Comparison of ENCODE assay signal across 1 cellular context in genomic region chr2:29110916-29111315, GRCh38.
TF ChIP-seq lines count a peak whose summit lies in the region.

No MANE protein-coding gene starts in this region.

TF ChIP-seq in GM12878, 131 proteins besides CTCF, POLR2A, EP300 and RAD21 (continued from another document and continues in another):
- TF ChIP-seq, protein P1, sequence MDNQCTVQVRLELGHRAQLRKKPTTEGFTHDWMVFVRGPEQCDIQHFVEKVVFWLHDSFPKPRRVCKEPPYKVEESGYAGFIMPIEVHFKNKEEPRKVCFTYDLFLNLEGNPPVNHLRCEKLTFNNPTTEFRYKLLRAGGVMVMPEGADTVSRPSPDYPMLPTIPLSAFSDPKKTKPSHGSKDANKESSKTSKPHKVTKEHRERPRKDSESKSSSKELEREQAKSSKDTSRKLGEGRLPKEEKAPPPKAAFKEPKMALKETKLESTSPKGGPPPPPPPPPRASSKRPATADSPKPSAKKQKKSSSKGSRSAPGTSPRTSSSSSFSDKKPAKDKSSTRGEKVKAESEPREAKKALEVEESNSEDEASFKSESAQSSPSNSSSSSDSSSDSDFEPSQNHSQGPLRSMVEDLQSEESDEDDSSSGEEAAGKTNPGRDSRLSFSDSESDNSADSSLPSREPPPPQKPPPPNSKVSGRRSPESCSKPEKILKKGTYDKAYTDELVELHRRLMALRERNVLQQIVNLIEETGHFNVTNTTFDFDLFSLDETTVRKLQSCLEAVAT (IDR thresholded peaks at IDR 0.05): no peak
- TF ChIP-seq MTA3 (IDR thresholded peaks at IDR 0.05; ENCODE audit: borderline replicate concordance, low read length) (no peak), CHD1 (IDR thresholded peaks at IDR 0.05; ENCODE audit: low read depth, low read length) (no peak), WRNIP1 (IDR thresholded peaks at IDR 0.05; ENCODE audit: borderline replicate concordance, low read depth, low read length) (0 out of 2 replicates have a peak, but pooled peaks have one; percentile 44), ZZZ3 (IDR thresholded peaks at IDR 0.05; ENCODE audit: control insufficient read depth, insufficient read length, low read depth) (no peak), DPF2 (IDR thresholded peaks at IDR 0.05) (no peak), ESRRA (IDR thresholded peaks at IDR 0.05; ENCODE audit: low read length) (no peak), SREBF2 (IDR thresholded peaks at IDR 0.05; ENCODE audit: low read length) (no peak), JUNB (IDR thresholded peaks at IDR 0.05) (peak; percentile 81), BRCA1 (IDR thresholded peaks at IDR 0.05; ENCODE audit: low read depth, low read length) (no peak), IRF4 (IDR thresholded peaks at IDR 0.05; ENCODE audit: low read depth, low read length) (peak; percentile 42; the same call in 1 of the 2 replicates), RB1 (IDR thresholded peaks at IDR 0.05; ENCODE audit: borderline replicate concordance) (no peak), ZNF207 (IDR thresholded peaks at IDR 0.05; ENCODE audit: borderline replicate concordance) (no peak), PKNOX1 (IDR thresholded peaks at IDR 0.05) (no peak), ZBTB4 (CRISPR knock-in tag; IDR thresholded peaks at IDR 0.05) (no peak), MYC (IDR thresholded peaks at IDR 0.05; ENCODE audit: insufficient read depth, insufficient read length, insufficient replicate concordance, low read length, severe bottlenecking) (no peak), RCOR1 (conservative IDR thresholded peaks at IDR 0.05; ENCODE audit: low read depth, low read length) (no peak), EED (IDR thresholded peaks at IDR 0.05; ENCODE audit: low read depth) (peak; percentile 50; the same call in 1 of the 2 replicates), NFYA (IDR thresholded peaks at IDR 0.05; ENCODE audit: borderline replicate concordance, low read depth, low read length) (no peak), CBX5 (IDR thresholded peaks at IDR 0.05; ENCODE audit: low read depth) (no peak), NR2C1 (IDR thresholded peaks at IDR 0.05) (no peak), POLR2AphosphoS5 (IDR thresholded peaks at IDR 0.05; ENCODE audit: low read length) (no peak), ZBTB11 (CRISPR knock-in tag; IDR thresholded peaks at IDR 0.05) (no peak), SP1 (IDR thresholded peaks at IDR 0.05; ENCODE audit: low read depth, low read length) (no peak), RUNX3 (IDR thresholded peaks at IDR 0.05; ENCODE audit: low read length) (no peak), RELA (IDR thresholded peaks at IDR 0.05; ENCODE audit: borderline replicate concordance, partially characterized antibody) (no peak), ZBTB33 (IDR thresholded peaks at IDR 0.05) (no peak), PAX5 (IDR thresholded peaks at IDR 0.05; ENCODE audit: borderline replicate concordance, low read depth, low read length) (no peak), ZNF384 (IDR thresholded peaks at IDR 0.05; ENCODE audit: borderline replicate concordance, low read depth, low read length) (peak; percentile 59), SMAD1 (IDR thresholded peaks at IDR 0.05; ENCODE audit: low read depth, partially characterized antibody) (no peak), GABPA (IDR thresholded peaks at IDR 0.05; ENCODE audit: low read depth) (no peak), HCFC1 (IDR thresholded peaks at IDR 0.05; ENCODE audit: low read length) (no peak), LARP7 (IDR thresholded peaks at IDR 0.05) (no peak), E4F1 (IDR thresholded peaks at IDR 0.05; ENCODE audit: borderline replicate concordance, partially characterized antibody) (no peak)
- TF ChIP-seq, protein P2, sequence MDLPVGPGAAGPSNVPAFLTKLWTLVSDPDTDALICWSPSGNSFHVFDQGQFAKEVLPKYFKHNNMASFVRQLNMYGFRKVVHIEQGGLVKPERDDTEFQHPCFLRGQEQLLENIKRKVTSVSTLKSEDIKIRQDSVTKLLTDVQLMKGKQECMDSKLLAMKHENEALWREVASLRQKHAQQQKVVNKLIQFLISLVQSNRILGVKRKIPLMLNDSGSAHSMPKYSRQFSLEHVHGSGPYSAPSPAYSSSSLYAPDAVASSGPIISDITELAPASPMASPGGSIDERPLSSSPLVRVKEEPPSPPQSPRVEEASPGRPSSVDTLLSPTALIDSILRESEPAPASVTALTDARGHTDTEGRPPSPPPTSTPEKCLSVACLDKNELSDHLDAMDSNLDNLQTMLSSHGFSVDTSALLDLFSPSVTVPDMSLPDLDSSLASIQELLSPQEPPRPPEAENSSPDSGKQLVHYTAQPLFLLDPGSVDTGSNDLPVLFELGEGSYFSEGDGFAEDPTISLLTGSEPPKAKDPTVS (IDR thresholded peaks at IDR 0.05; ENCODE audit: low read depth, low read length): no peak
- TF ChIP-seq, protein P3, sequence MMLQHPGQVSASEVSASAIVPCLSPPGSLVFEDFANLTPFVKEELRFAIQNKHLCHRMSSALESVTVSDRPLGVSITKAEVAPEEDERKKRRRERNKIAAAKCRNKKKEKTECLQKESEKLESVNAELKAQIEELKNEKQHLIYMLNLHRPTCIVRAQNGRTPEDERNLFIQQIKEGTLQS (IDR thresholded peaks at IDR 0.05; ENCODE audit: borderline replicate concordance, extremely low read depth, low read depth, low read length): no peak
- TF ChIP-seq, protein P4, sequence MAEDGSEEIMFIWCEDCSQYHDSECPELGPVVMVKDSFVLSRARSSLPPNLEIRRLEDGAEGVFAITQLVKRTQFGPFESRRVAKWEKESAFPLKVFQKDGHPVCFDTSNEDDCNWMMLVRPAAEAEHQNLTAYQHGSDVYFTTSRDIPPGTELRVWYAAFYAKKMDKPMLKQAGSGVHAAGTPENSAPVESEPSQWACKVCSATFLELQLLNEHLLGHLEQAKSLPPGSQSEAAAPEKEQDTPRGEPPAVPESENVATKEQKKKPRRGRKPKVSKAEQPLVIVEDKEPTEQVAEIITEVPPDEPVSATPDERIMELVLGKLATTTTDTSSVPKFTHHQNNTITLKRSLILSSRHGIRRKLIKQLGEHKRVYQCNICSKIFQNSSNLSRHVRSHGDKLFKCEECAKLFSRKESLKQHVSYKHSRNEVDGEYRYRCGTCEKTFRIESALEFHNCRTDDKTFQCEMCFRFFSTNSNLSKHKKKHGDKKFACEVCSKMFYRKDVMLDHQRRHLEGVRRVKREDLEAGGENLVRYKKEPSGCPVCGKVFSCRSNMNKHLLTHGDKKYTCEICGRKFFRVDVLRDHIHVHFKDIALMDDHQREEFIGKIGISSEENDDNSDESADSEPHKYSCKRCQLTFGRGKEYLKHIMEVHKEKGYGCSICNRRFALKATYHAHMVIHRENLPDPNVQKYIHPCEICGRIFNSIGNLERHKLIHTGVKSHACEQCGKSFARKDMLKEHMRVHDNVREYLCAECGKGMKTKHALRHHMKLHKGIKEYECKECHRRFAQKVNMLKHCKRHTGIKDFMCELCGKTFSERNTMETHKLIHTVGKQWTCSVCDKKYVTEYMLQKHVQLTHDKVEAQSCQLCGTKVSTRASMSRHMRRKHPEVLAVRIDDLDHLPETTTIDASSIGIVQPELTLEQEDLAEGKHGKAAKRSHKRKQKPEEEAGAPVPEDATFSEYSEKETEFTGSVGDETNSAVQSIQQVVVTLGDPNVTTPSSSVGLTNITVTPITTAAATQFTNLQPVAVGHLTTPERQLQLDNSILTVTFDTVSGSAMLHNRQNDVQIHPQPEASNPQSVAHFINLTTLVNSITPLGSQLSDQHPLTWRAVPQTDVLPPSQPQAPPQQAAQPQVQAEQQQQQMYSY (CRISPR knock-in tag; IDR thresholded peaks at IDR 0.05): no peak
- TF ChIP-seq, protein P5, sequence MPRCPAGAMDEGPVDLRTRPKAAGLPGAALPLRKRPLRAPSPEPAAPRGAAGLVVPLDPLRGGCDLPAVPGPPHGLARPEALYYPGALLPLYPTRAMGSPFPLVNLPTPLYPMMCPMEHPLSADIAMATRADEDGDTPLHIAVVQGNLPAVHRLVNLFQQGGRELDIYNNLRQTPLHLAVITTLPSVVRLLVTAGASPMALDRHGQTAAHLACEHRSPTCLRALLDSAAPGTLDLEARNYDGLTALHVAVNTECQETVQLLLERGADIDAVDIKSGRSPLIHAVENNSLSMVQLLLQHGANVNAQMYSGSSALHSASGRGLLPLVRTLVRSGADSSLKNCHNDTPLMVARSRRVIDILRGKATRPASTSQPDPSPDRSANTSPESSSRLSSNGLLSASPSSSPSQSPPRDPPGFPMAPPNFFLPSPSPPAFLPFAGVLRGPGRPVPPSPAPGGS (IDR thresholded peaks at IDR 0.05; ENCODE audit: borderline replicate concordance, insufficient read depth, low read depth, low read length, poor library complexity, severe bottlenecking): no peak
